Comparison of ENCODE assay signal across 8 cellular contexts in genomic region chr3:72996121-72996472, GRCh38.
A peak's percentile ranks its signal among the peaks of the same experiment; 100 is the strongest.
DNase-seq lines count a peak whose midpoint lies in the region; TF ChIP-seq lines count a peak whose summit lies in the region.

No MANE protein-coding gene starts in this region.

- H3K4me3 ChIP-seq in choroid plexus epithelial cell (ENCODE audit: low read depth, low read length) (peak overlapping the region; percentile 92), mucosa of stomach (ENCODE audit: low read length) (peak overlapping the region; percentile 85)

- peak; percentile 9 for DNase-seq in stimulated activated CD4-positive, alpha-beta T cell treated with anti-CD3 and anti-CD28 coated beads, Interleukin-15, amount 100 ng/mL, for 24 hours
- no peak for DNase-seq in stimulated activated CD4-positive, alpha-beta T cell treated with anti-CD3 and anti-CD28 coated beads, Interleukin-1b, Interleukin-23, amount 100 ng/mL, for 48 hours
- DNase-seq in choroid plexus epithelial cell (ENCODE audit: low read depth) (no peak), KG1 (lab: John Stamatoyannopoulos, UW) (no peak), NCI-H2196 treated with DMSO at 0.1 percent for 48 hours (lab: John Stamatoyannopoulos, UW; ENCODE audit: unreplicated experiment) (no peak), HK-2 (ENCODE audit: unreplicated experiment) (no peak), COR-L47 (lab: John Stamatoyannopoulos, UW) (no peak)

- TF ChIP-seq CTCF in choroid plexus epithelial cell (conservative IDR thresholded peaks at IDR 0.05; ENCODE audit: low read depth, low read length), result no peak

- H3K36me3 ChIP-seq in mucosa of stomach (ENCODE audit: control insufficient read depth, insufficient read depth, low read length), result no peaks in the 10 kb centered on the region

- H3K27me3 ChIP-seq in mucosa of stomach (ENCODE audit: control insufficient read depth, insufficient read depth, low read length), result no peaks in the 10 kb centered on the region

- H3K9ac ChIP-seq in mucosa of stomach (ENCODE audit: low read length), result peak overlapping the region; percentile 88

- peaks cover 6% of the 10 kb centered on the region for H3K4me1 ChIP-seq in mucosa of stomach (ENCODE audit: control insufficient read depth, insufficient read depth, low read length)

- H3K9me3 ChIP-seq in mucosa of stomach (ENCODE audit: control insufficient read depth, low read length), result no peaks in the 10 kb centered on the region
